ENCODE assay signal across 8 cellular contexts in the genomic region with DNA sequence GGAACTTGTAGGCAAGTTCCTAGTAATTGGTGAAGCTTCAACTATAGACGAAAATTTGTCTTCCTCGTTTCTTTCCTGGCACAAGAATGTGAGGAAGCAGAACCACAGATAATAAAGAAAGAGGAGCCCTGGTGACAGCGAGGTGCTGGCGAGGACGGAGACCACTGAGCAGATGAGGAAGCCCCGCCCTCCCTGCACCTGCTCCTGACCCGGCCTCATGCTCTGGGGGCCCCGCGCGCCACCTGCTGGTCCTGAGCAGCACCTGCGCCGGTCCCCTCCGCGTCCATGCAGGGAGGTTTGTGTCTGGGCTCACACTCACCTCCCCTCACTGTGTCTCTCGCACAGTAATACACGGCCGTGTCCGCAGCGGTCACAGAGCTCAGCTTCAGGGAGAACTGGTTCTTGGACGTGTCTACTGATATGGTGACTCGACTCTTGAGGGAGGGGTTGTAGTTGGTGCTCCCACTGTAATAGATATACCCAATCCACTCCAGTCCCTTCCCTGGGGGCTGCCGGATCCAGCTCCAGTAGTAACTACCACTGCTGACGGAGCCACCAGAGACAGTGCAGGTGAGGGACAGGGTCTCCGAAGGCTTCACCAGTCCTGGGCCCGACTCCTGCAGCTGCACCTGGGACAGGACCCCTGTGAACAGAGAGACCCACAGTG.
DNase-seq lines count a peak whose midpoint lies in the region; ATAC-seq, FAIRE-seq and TF ChIP-seq lines count a peak whose summit lies in the region.
"Not testable (repeated sequence)": the region's sequence is repeated elsewhere in the genome, so short reads cannot be mapped to it uniquely, and the experiment has no call there.

No MANE protein-coding gene starts in this region.

- H3K4me3 ChIP-seq in CD4-positive, alpha-beta memory T cell (ENCODE audit: low read length in 2 of 2); MM.1S (ENCODE audit: low read length); Peyer's patch; K562: not testable (repeated sequence)

- H3K36me3 Mint-ChIP-seq in CD4-positive, alpha-beta memory T cell; activated CD4-positive, alpha-beta T cell treated with anti-CD3 and anti-CD28 coated beads, Interleukin-2, amount 10 ng/mL, durations not matched to agents 7 days and 5 days (ENCODE audit: low read depth); naive B cell: not testable (repeated sequence)

- not testable (repeated sequence) for H3K4me1 ChIP-seq in CD4-positive, alpha-beta memory T cell (ENCODE audit: insufficient read depth, low read length); MM.1S (ENCODE audit: low read length); Peyer's patch; K562 (replicated peaks in 1 of 2; ENCODE audit: control insufficient read depth in 2 of 2, insufficient read depth in 2 of 2, low read length in 2 of 2)

- CTCF ChIA-PET in CD4-positive, alpha-beta memory T cell (lab: Charles Lee; ENCODE audit: partially characterized antibody): interaction anchor here (1.0 to 1.4 kb wide), 2 partner anchors 12 to 21 kb away, joined by 3 to 5 read pairs; no protein-coding TSS in a partner anchor
- CTCF ChIA-PET in activated CD4-positive, alpha-beta T cell treated with anti-CD3 and anti-CD28 coated beads, Interleukin-2, amount 10 ng/mL, durations not matched to agents 7 days and 5 days (lab: Charles Lee): interaction anchor here (1.6 to 2.8 kb wide), 2 partner anchors 12 to 24 kb away, joined by 5 to 15 read pairs; no protein-coding TSS in a partner anchor
- CTCF ChIA-PET in K562 (lab: Yijun Ruan, JAX; ENCODE audit: low intra/inter-chr PET ratio): not testable (repeated sequence)

- H3K79me2 ChIP-seq in MM.1S (ENCODE audit: low read length); K562 (ENCODE audit: control insufficient read depth, insufficient read depth, low read length): not testable (repeated sequence)

- not testable (repeated sequence) for H3K27ac Mint-ChIP-seq in CD4-positive, alpha-beta memory T cell
- peak overlapping the region; percentile 63 for H3K27ac Mint-ChIP-seq in activated CD4-positive, alpha-beta T cell treated with anti-CD3 and anti-CD28 coated beads, Interleukin-2, amount 10 ng/mL, durations not matched to agents 7 days and 5 days
- H3K27ac Mint-ChIP-seq in naive B cell: peak overlapping the region in 1 of 6 donors; percentile 49

- not testable (repeated sequence) for TF ChIP-seq EP300 in K562 (IDR thresholded peaks at IDR 0.05; ENCODE audit: low read length)

- not testable (repeated sequence) for TF ChIP-seq RAD21 in K562 (CRISPR knock-in tag; conservative IDR thresholded peaks at IDR 0.05 in 1 of 2, IDR thresholded peaks at IDR 0.05 in 1 of 2)

- not testable (repeated sequence) for H2AFZ ChIP-seq in MM.1S (ENCODE audit: low read length); K562 (ENCODE audit: low read depth, low read length)

- not testable (repeated sequence) for H3K27ac ChIP-seq in CD4-positive, alpha-beta memory T cell (ENCODE audit: low read depth, low read length); MM.1S (ENCODE audit: low read length); Peyer's patch; K562 (ENCODE audit: extremely low read depth, low read depth, low read length)

- not testable (repeated sequence) for H3K9me1 ChIP-seq in K562 (ENCODE audit: control insufficient read depth, insufficient read depth, low read length)

- H3K36me3 ChIP-seq in CD4-positive, alpha-beta memory T cell (ENCODE audit: insufficient read depth, low read length); MM.1S (replicated peaks; ENCODE audit: insufficient read depth, low read length); Peyer's patch; K562 (ENCODE audit: control insufficient read depth, insufficient read depth, low read length): not testable (repeated sequence)

- POLR2A ChIA-PET in CD4-positive, alpha-beta memory T cell (lab: Charles Lee; ENCODE audit: partially characterized antibody); activated CD4-positive, alpha-beta T cell treated with anti-CD3 and anti-CD28 coated beads, Interleukin-2, amount 10 ng/mL, durations not matched to agents 7 days and 5 days (lab: Charles Lee); K562 (lab: Yijun Ruan, JAX): not testable (repeated sequence)

- H3K27me3 ChIP-seq in CD4-positive, alpha-beta memory T cell (ENCODE audit: insufficient read depth, low read length); MM.1S (replicated peaks; ENCODE audit: insufficient read depth, low read length); Peyer's patch; K562 (ENCODE audit: control insufficient read depth in 2 of 2, insufficient read depth in 2 of 2, low read length in 2 of 2): not testable (repeated sequence)

- H4K20me1 ChIP-seq in MM.1S (ENCODE audit: insufficient read depth, low read length); K562 (replicated peaks; ENCODE audit: control insufficient read depth, insufficient read depth, low read length): not testable (repeated sequence)

- peak overlapping the region in 3 of 8 donors; percentile 3 to 76 (median 40) for H3K4me3 Mint-ChIP-seq in CD4-positive, alpha-beta memory T cell
- not testable (repeated sequence) for H3K4me3 Mint-ChIP-seq in activated CD4-positive, alpha-beta T cell treated with anti-CD3 and anti-CD28 coated beads, Interleukin-2, amount 10 ng/mL, durations not matched to agents 7 days and 5 days
- H3K4me3 Mint-ChIP-seq in naive B cell: peak overlapping the region in 5 of 8 donors; percentile 9 to 52 (median 45)

- not testable (repeated sequence) for BruUV-seq in K562 (replicated peaks; lab: Mats Ljungman, UMichigan)

- not testable (repeated sequence) for H3K9me2 ChIP-seq in MM.1S (replicated peaks; ENCODE audit: insufficient read depth, low read length)

- TF ChIP-seq POLR2A in Peyer's patch (IDR thresholded peaks at IDR 0.05); K562 (conservative IDR thresholded peaks at IDR 0.05): not testable (repeated sequence)

- peak overlapping the region; percentile 37; the same call in 1 of the 2 replicates for H3K4me2 ChIP-seq in MM.1S (ENCODE audit: low read depth, low read length)
- H3K4me2 ChIP-seq in K562 (ENCODE audit: insufficient read depth, low read length): not testable (repeated sequence)

- H3K9me3 Mint-ChIP-seq in CD4-positive, alpha-beta memory T cell; activated CD4-positive, alpha-beta T cell treated with anti-CD3 and anti-CD28 coated beads, Interleukin-2, amount 10 ng/mL, durations not matched to agents 7 days and 5 days; naive B cell: not testable (repeated sequence)

- not testable (repeated sequence) for H3K9me3 ChIP-seq in CD4-positive, alpha-beta memory T cell (ENCODE audit: control insufficient read depth in 1 of 2, low read length in 2 of 2); MM.1S (replicated peaks; ENCODE audit: insufficient read depth, low read length); Peyer's patch; K562 (replicated peaks; ENCODE audit: control insufficient read depth, insufficient read depth, low read depth, low read length)

- H3K9ac ChIP-seq in MM.1S (ENCODE audit: low read length); K562 (ENCODE audit: insufficient read depth in 1 of 2, low read depth in 2 of 2, low read length in 2 of 2): not testable (repeated sequence)

- TF ChIP-seq CTCF in GM12874 (IDR thresholded peaks at IDR 0.05; ENCODE audit: insufficient read depth, low read depth, low read length) (peak; percentile 83), Peyer's patch (IDR thresholded peaks at IDR 0.05) (peak in 2 of 6 experiments; percentile 39), K562 (IDR thresholded peaks at IDR 0.05 in 2 of 3, conservative IDR thresholded peaks at IDR 0.05 in 1 of 3; ENCODE audit: insufficient read depth in 2 of 3, low read depth in 1 of 3, low read length in 3 of 3) (peak; percentile 20 to 23 (median 23); a peak in 2 of 6 replicates)
- not testable (repeated sequence) for TF ChIP-seq CTCF in MM.1S (IDR thresholded peaks at IDR 0.05; ENCODE audit: low read length)

- H3F3A ChIP-seq in MM.1S (ENCODE audit: insufficient read depth, low read length): not testable (repeated sequence)

- ATAC-seq in K562; stimulated activated naive CD8-positive, alpha-beta T cell treated with anti-CD3 and anti-CD28 coated beads, Interleukin-15, Interleukin-2, amounts not matched to agents 100 U/mL and 50 U/mL, for 24 hours: not testable (repeated sequence)
- peak; percentile 65 to 78 for ATAC-seq in naive B cell (ENCODE audit: low read depth in 2 of 2)

- not testable (repeated sequence) for H3K27me3 Mint-ChIP-seq in CD4-positive, alpha-beta memory T cell; activated CD4-positive, alpha-beta T cell treated with anti-CD3 and anti-CD28 coated beads, Interleukin-2, amount 10 ng/mL, durations not matched to agents 7 days and 5 days
- peaks cover 8 to 12% (median 9%) of the 10 kb centered on the region in 3 donors for H3K27me3 Mint-ChIP-seq in naive B cell

- not testable (repeated sequence) for H3K4me1 Mint-ChIP-seq in CD4-positive, alpha-beta memory T cell; activated CD4-positive, alpha-beta T cell treated with anti-CD3 and anti-CD28 coated beads, Interleukin-2, amount 10 ng/mL, durations not matched to agents 7 days and 5 days; naive B cell

- intact Hi-C loops in CD4-positive, alpha-beta memory T cell (cut with micrococcal nuclease); K562 (cut with micrococcal nuclease): not testable (repeated sequence)

- DNase-seq in CD4-positive, alpha-beta memory T cell: peak; percentile 46 to 65 (median 50)
- not testable (repeated sequence) for DNase-seq in MM.1S; activated CD4-positive, alpha-beta T cell treated with anti-CD3 and anti-CD28 coated beads, Interleukin-2, amount 10 ng/mL, durations not matched to agents 7 days and 5 days
- DNase-seq in Peyer's patch (peak; percentile 23 to 82 (median 59)), K562 (ENCODE audit: extremely low read depth in 1 of 4, low spot score in 3 of 4) (peak; percentile 5 to 17 (median 10)), naive B cell (peak; percentile 55)
- peak; percentile 32 for DNase-seq in stimulated activated naive CD8-positive, alpha-beta T cell treated with anti-CD3 and anti-CD28 coated beads, Interleukin-15, Interleukin-2, amounts not matched to agents 100 U/mL and 50 U/mL, for 24 hours

- FAIRE-seq in K562 (lab: Jason Lieb, UNC): not testable (repeated sequence)

- WGBS in K562 (ENCODE audit: insufficient coverage, low coverage, missing lambda C conversion rate): 0% methylated on average over 7 of the region's 25 CpGs

- in situ Hi-C loops in K562 (cut with MboI): not testable (repeated sequence)
